In the genomic region with DNA sequence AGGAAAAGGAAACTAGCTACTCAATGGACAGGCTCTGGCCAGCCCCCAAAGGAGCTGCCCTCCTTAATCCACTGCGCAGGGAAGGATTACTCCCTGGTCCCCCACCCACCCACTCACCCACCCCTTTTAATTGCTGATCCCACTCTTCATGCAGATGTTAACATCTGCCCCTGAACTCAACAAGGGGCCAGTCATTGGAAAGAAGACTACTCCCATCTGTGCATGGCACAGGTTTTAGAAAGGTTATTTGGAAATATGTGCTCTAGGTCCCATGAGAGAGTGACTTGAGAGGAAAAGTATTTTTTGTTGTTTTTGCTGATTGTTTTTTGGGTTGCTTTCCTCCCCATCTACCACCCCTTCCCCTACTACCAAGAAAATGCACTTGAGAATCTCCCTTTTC, we compare ENCODE assay signal across 27 cellular contexts.
"Had no signal": no experiment of that assay in that cellular context is flagged by ENCODE, and none has a peak within 500 bp of the region (broad histone marks: within the 10 kb centered on the region; RNA-seq: fewer than 3 reads in every experiment).

No MANE protein-coding gene starts in this region.

- H3K27ac Mint-ChIP-seq: activated CD4-positive, alpha-beta memory T cell treated with anti-CD3 and anti-CD28 coated beads for 36 hours; activated CD4-positive, alpha-beta T cell treated with anti-CD3 and anti-CD28 coated beads for 36 hours; activated CD4-positive, alpha-beta T cell treated with anti-CD3 and anti-CD28 coated beads, Interleukin-2, amount 10 ng/mL, durations not matched to agents 24 days and 14 days; activated CD8-positive, alpha-beta memory T cell treated with anti-CD3 and anti-CD28 coated beads, Interleukin-2, amount 10 ng/mL, durations not matched to agents 7 days and 5 days; activated CD8-positive, alpha-beta T cell treated with anti-CD3 and anti-CD28 coated beads, Interleukin-2, amount 10 ng/mL, durations not matched to agents 7 days and 5 days; activated naive CD4-positive, alpha-beta T cell treated with anti-CD3 and anti-CD28 coated beads for 36 hours; activated naive CD4-positive, alpha-beta T cell treated with anti-CD3 and anti-CD28 coated beads, Interleukin-2, amount 50 U/mL, for 24 hours; activated naive CD8-positive, alpha-beta T cell treated with anti-CD3 and anti-CD28 coated beads for 36 hours; activated naive CD8-positive, alpha-beta T cell treated with anti-CD3 and anti-CD28 coated beads, Interleukin-2, amount 50 U/mL, for 24 hours; activated T-cell treated with anti-CD3 and anti-CD28 coated beads, Interleukin-2, amount 50 U/mL, for 24 hours; activated T-helper 17 cell treated with anti-CD3 and anti-CD28 coated beads, Interleukin-2, amount 50 U/mL, for 72 hours had no signal

- H3K27ac ChIP-seq: adrenal gland, brain microvascular endothelial cell, epithelial cell of prostate, esophagus squamous epithelium, gastroesophageal sphincter had no signal

- H3K27me3 Mint-ChIP-seq: activated naive CD4-positive, alpha-beta T cell treated with anti-CD3 and anti-CD28 coated beads, Interleukin-2, amount 50 U/mL, for 24 hours; activated naive CD8-positive, alpha-beta T cell treated with anti-CD3 and anti-CD28 coated beads for 36 hours; activated T-cell treated with anti-CD3 and anti-CD28 coated beads, Interleukin-2, amount 50 U/mL, for 24 hours had no signal

- DNase-seq: activated CD4-positive, alpha-beta memory T cell treated with anti-CD3 and anti-CD28 coated beads for 36 hours; activated CD4-positive, alpha-beta T cell treated with anti-CD3 and anti-CD28 coated beads for 36 hours; activated CD4-positive, alpha-beta T cell treated with anti-CD3 and anti-CD28 coated beads, Interleukin-2, amount 10 ng/mL, durations not matched to agents 24 days and 14 days; activated CD4-positive, CD25-positive, alpha-beta regulatory T cell; activated CD4-positive, CD25-positive, alpha-beta regulatory T cell treated with anti-CD3 and anti-CD28 coated beads, Interleukin-2, amount 50 U/mL, for 72 hours; activated CD8-positive, alpha-beta memory T cell treated with anti-CD3 and anti-CD28 coated beads, Interleukin-2, amount 10 ng/mL, durations not matched to agents 7 days and 5 days; activated CD8-positive, alpha-beta memory T cell treated with anti-CD3 and anti-CD28 coated beads, Interleukin-2, amount 50 U/mL, for 4 hours; activated CD8-positive, alpha-beta T cell treated with anti-CD3 and anti-CD28 coated beads, Interleukin-2, amount 10 ng/mL, durations not matched to agents 7 days and 5 days; activated effector memory CD4-positive, alpha-beta T cell treated with anti-CD3 and anti-CD28 coated beads, Interleukin-2, amount 50 U/mL, for 16 hours; activated naive CD4-positive, alpha-beta T cell treated with anti-CD3 and anti-CD28 coated beads for 36 hours; activated naive CD8-positive, alpha-beta T cell treated with anti-CD3 and anti-CD28 coated beads for 36 hours; activated naive CD8-positive, alpha-beta T cell treated with anti-CD3 and anti-CD28 coated beads, Interleukin-2, amount 50 U/mL, for 24 hours; activated T-cell treated with anti-CD3 and anti-CD28 coated beads for 4 hours; activated T-cell treated with anti-CD3 and anti-CD28 coated beads, Interleukin-2, amount 50 U/mL, for 24 hours; adrenal gland; amygdala; brain microvascular endothelial cell; caudate nucleus; effector CD8-positive, alpha-beta T cell; esophagus squamous epithelium; foreskin melanocyte; heart right ventricle; T-helper 2 cell had no signal

- H3K4me3 Mint-ChIP-seq: activated CD4-positive, alpha-beta memory T cell treated with anti-CD3 and anti-CD28 coated beads for 36 hours; activated CD4-positive, alpha-beta T cell treated with anti-CD3 and anti-CD28 coated beads for 36 hours; activated CD4-positive, alpha-beta T cell treated with anti-CD3 and anti-CD28 coated beads, Interleukin-2, amount 10 ng/mL, durations not matched to agents 24 days and 14 days; activated CD8-positive, alpha-beta memory T cell treated with anti-CD3 and anti-CD28 coated beads, Interleukin-2, amount 10 ng/mL, durations not matched to agents 7 days and 5 days; activated CD8-positive, alpha-beta T cell treated with anti-CD3 and anti-CD28 coated beads, Interleukin-2, amount 10 ng/mL, durations not matched to agents 7 days and 5 days; activated naive CD4-positive, alpha-beta T cell treated with anti-CD3 and anti-CD28 coated beads for 36 hours; activated naive CD4-positive, alpha-beta T cell treated with anti-CD3 and anti-CD28 coated beads, Interleukin-2, amount 50 U/mL, for 24 hours; activated naive CD8-positive, alpha-beta T cell treated with anti-CD3 and anti-CD28 coated beads for 36 hours; activated naive CD8-positive, alpha-beta T cell treated with anti-CD3 and anti-CD28 coated beads, Interleukin-2, amount 50 U/mL, for 24 hours; activated T-cell treated with anti-CD3 and anti-CD28 coated beads, Interleukin-2, amount 50 U/mL, for 24 hours; activated T-helper 17 cell treated with anti-CD3 and anti-CD28 coated beads, Interleukin-2, amount 50 U/mL, for 72 hours had no signal

- H3K27me3 ChIP-seq: adrenal gland, brain microvascular endothelial cell, esophagus squamous epithelium, gastroesophageal sphincter, heart right ventricle had no signal

- H3K9me3 Mint-ChIP-seq: activated naive CD4-positive, alpha-beta T cell treated with anti-CD3 and anti-CD28 coated beads, Interleukin-2, amount 50 U/mL, for 24 hours had no signal

- H3K4me3 ChIP-seq: adrenal gland, esophagus squamous epithelium, gastroesophageal sphincter, heart right ventricle had no signal

- H3K4me1 Mint-ChIP-seq: activated CD4-positive, alpha-beta T cell treated with anti-CD3 and anti-CD28 coated beads for 36 hours; activated CD4-positive, alpha-beta T cell treated with anti-CD3 and anti-CD28 coated beads, Interleukin-2, amount 10 ng/mL, durations not matched to agents 24 days and 14 days; activated CD8-positive, alpha-beta memory T cell treated with anti-CD3 and anti-CD28 coated beads, Interleukin-2, amount 10 ng/mL, durations not matched to agents 7 days and 5 days; activated naive CD4-positive, alpha-beta T cell treated with anti-CD3 and anti-CD28 coated beads, Interleukin-2, amount 50 U/mL, for 24 hours; activated naive CD8-positive, alpha-beta T cell treated with anti-CD3 and anti-CD28 coated beads for 36 hours; activated naive CD8-positive, alpha-beta T cell treated with anti-CD3 and anti-CD28 coated beads, Interleukin-2, amount 50 U/mL, for 24 hours; activated T-helper 17 cell treated with anti-CD3 and anti-CD28 coated beads, Interleukin-2, amount 50 U/mL, for 72 hours had no signal

- H3K36me3 ChIP-seq: adrenal gland, brain microvascular endothelial cell, esophagus squamous epithelium, gastroesophageal sphincter, heart right ventricle had no signal

- ATAC-seq: activated CD4-positive, alpha-beta T cell treated with anti-CD3 and anti-CD28 coated beads for 36 hours; activated CD8-positive, alpha-beta memory T cell treated with anti-CD3 and anti-CD28 coated beads, Interleukin-2, amount 10 ng/mL, durations not matched to agents 7 days and 5 days; activated CD8-positive, alpha-beta T cell treated with anti-CD3 and anti-CD28 coated beads, Interleukin-2, amount 10 ng/mL, durations not matched to agents 7 days and 5 days; activated naive CD8-positive, alpha-beta T cell treated with anti-CD3 and anti-CD28 coated beads, Interleukin-2, amount 50 U/mL, for 24 hours; activated T-helper 17 cell treated with anti-CD3 and anti-CD28 coated beads, Interleukin-2, amount 50 U/mL, for 72 hours; gastroesophageal sphincter had no signal

- H3K36me3 Mint-ChIP-seq: activated CD4-positive, alpha-beta memory T cell treated with anti-CD3 and anti-CD28 coated beads for 36 hours; activated naive CD4-positive, alpha-beta T cell treated with anti-CD3 and anti-CD28 coated beads, Interleukin-2, amount 50 U/mL, for 24 hours; activated naive CD8-positive, alpha-beta T cell treated with anti-CD3 and anti-CD28 coated beads for 36 hours had no signal
